In genomic region chr12:106415134-106415533, GRCh38 we compare ENCODE assay signal across 20 cellular contexts. TPM values are rescaled to one million over a fixed set of nuclear protein-coding genes. Genes with fewer than 3 reads are reported as not detected.
DNase-seq lines count a peak whose midpoint lies in the region; ATAC-seq, FAIRE-seq and TF ChIP-seq lines count a peak whose summit lies in the region.
"Had no signal": no experiment of that assay in that cellular context is flagged by ENCODE, and none has a peak within 500 bp of the region (broad histone marks: within the 10 kb centered on the region; RNA-seq: fewer than 3 reads in every experiment).

No MANE protein-coding gene starts in this region.

- no peaks in the 10 kb centered on the region for H4K20me1 ChIP-seq in osteoblast (ENCODE audit: insufficient read depth, low read length)

- H3K4me1 ChIP-seq in osteoblast (ENCODE audit: insufficient read depth, low read length), result peaks cover 34% of the 10 kb centered on the region
- peaks cover 3% of the 10 kb centered on the region for H3K4me1 ChIP-seq in right cardiac atrium (ENCODE audit: control insufficient read depth, insufficient read depth, low read length)

- intact Hi-C loops in right cardiac atrium (cut with DNase I), result no loop called here

- no peaks in the 10 kb centered on the region for H3K27me3 ChIP-seq in osteoblast (ENCODE audit: insufficient read depth, low read length)
- no peaks in the 10 kb centered on the region for H3K27me3 ChIP-seq in right cardiac atrium (ENCODE audit: control insufficient read depth, insufficient read depth)
- H3K27me3 ChIP-seq: heart left ventricle had no signal

- FAIRE-seq in RCC 7860 (lab: Jason Lieb, UNC), result peak; percentile 97
- FAIRE-seq: GM12892 had no signal

- H3K79me2 ChIP-seq in osteoblast (ENCODE audit: insufficient read depth, low read length), result no peaks in the 10 kb centered on the region

- no peaks in the 10 kb centered on the region for H3K9me3 ChIP-seq in osteoblast (ENCODE audit: low read depth, low read length)
- no peaks in the 10 kb centered on the region for H3K9me3 ChIP-seq in right cardiac atrium (ENCODE audit: control insufficient read depth, low read length)
- H3K9me3 ChIP-seq: heart left ventricle had no signal

- peak overlapping the region; percentile 5 for H3K4me2 ChIP-seq in osteoblast (ENCODE audit: insufficient read depth, low read length)

- peak; percentile 90 for DNase-seq in ELR (ENCODE audit: low read depth)
- peak; percentile 97 for DNase-seq in RCC 7860 (ENCODE audit: low spot score)
- DNase-seq in epithelial cell of proximal tubule (ENCODE audit: low read depth), result peak; percentile 53
- peak; percentile 3 for DNase-seq in osteoblast (ENCODE audit: insufficient read length, low spot score, missing footprints)
- DNase-seq in NK-92 treated with Interleukin-12 subunit alpha and Interleukin-12 subunit beta, amount 100 ng/mL, for 24 hours (lab: John Stamatoyannopoulos, UW), result no peak
- no peak for DNase-seq in SIG-M5 (lab: John Stamatoyannopoulos, UW)
- DNase-seq in right cardiac atrium, result no peak
- DNase-seq: activated CD4-positive, alpha-beta memory T cell treated with anti-CD3 and anti-CD28 coated beads, Interleukin-2, amount 10 ng/mL, durations not matched to agents 7 days and 5 days; aorta; C1 segment of cervical spinal cord; DMS79; heart left ventricle; NCI-H1092; NCI-H2171; posterior cingulate gyrus; SHP77 treated with DMSO at 0.1 percent for 48 hours; stimulated activated CD4-positive, alpha-beta T cell treated with anti-CD3 and anti-CD28 coated beads, Interleukin-15, amount 100 ng/mL, for 24 hours had no signal

- H3K27ac ChIP-seq in osteoblast (ENCODE audit: low read depth, low read length) (peak overlapping the region; percentile 62), right cardiac atrium (ENCODE audit: low read length) (no peak overlapping the region)
- H3K27ac ChIP-seq: heart left ventricle had no signal

- no peak overlapping the region for H2AFZ ChIP-seq in osteoblast (ENCODE audit: low read length)

- H3K4me3 ChIP-seq in epithelial cell of proximal tubule (ENCODE audit: low read depth, low read length), result no peak overlapping the region
- no peak overlapping the region for H3K4me3 ChIP-seq in osteoblast (ENCODE audit: insufficient read depth, low read length)
- H3K4me3 ChIP-seq in right cardiac atrium (ENCODE audit: low read length), result no peak overlapping the region
- H3K4me3 ChIP-seq: heart left ventricle had no signal

- no peak for ATAC-seq in HG02588 (IDR thresholded peaks at IDR 0.05; ENCODE audit: unreplicated experiment)
- ATAC-seq in right cardiac atrium, result no peak
- ATAC-seq: activated T-helper 17 cell treated with anti-CD3 and anti-CD28 coated beads, Interleukin-2, amount 50 U/mL, for 72 hours; heart left ventricle had no signal

- H3K36me3 ChIP-seq in osteoblast (ENCODE audit: insufficient read depth, low read length), result peaks cover 5% of the 10 kb centered on the region

- TF ChIP-seq CTCF in epithelial cell of proximal tubule (conservative IDR thresholded peaks at IDR 0.05; ENCODE audit: low read depth, low read length) (no peak), osteoblast (IDR thresholded peaks at IDR 0.05; ENCODE audit: extremely low read depth, low read depth, low read length) (no peak)

RNA-seq across cellular contexts. Expression of gene POLR3B, which starts 57.6 kb away (rescaled TPM):
- total RNA-seq in epithelial cell of proximal tubule, result 8.6 and 9.5 TPM in 2 replicates
- total RNA-seq in osteoblast, result 11.9 and 13.8 TPM in 2 replicates
- 1 to 10 TPM; 7.1 to 8.6 (median 7.9) TPM for total RNA-seq in right cardiac atrium
- 3.4 TPM for polyA plus RNA-seq in right cardiac atrium

Comparison
In these comparisons a context has a peak if more than half of its experiments do, and no peak if none do; other contexts are left out.
1. DNase-seq: peak in ELR (single experiment), RCC 7860 (single experiment), epithelial cell of proximal tubule (single experiment) and osteoblast (single experiment); none in NK-92 treated with Interleukin-12 subunit alpha and Interleukin-12 subunit beta, amount 100 ng/mL, for 24 hours (single experiment), SIG-M5 (single experiment) and right cardiac atrium (0 of 3).